In the genomic region with DNA sequence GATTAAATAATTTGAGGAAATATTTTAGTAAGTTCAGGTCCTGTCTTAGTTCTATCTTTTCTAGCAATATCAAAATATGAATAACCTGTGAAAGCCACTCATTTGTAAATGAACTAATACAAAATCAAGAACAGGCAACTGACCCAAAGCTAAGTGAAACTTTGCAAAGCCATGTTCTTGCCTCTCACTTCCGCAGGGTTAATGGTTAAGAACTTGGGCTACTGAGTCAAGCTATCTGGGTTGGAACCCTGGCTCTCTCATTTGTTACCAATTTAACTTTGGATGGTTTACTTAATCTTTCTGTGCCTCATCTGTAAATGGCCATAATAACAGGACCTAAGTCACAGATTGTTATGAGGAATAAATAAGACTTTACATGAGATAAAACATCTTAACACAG, we compare ENCODE assay signal across 29 cellular contexts. TPM values are rescaled to one million over a fixed set of nuclear protein-coding genes. Genes with fewer than 3 reads are reported as not detected.
DNase-seq lines count a peak whose midpoint lies in the region; ATAC-seq, FAIRE-seq and TF ChIP-seq lines count a peak whose summit lies in the region.
"Had no signal": no experiment of that assay in that cellular context is flagged by ENCODE, and none has a peak within 500 bp of the region (broad histone marks: within the 10 kb centered on the region; RNA-seq: fewer than 3 reads in every experiment).

No MANE protein-coding gene starts in this region.

- TF ChIP-seq EP300 in A549 (IDR thresholded peaks at IDR 0.05), result no peak

- H3K4me1 ChIP-seq in A549, result peaks cover 40% of the 10 kb centered on the region
- peaks cover 10% of the 10 kb centered on the region for H3K4me1 ChIP-seq in astrocyte (ENCODE audit: insufficient read depth, low read length)
- H3K4me1 ChIP-seq: ascending aorta had no signal

- peaks cover 8% of the 10 kb centered on the region for H4K20me1 ChIP-seq in astrocyte (ENCODE audit: insufficient read depth, low read length)

- intact Hi-C loops in Calu3 (cut with micrococcal nuclease; ENCODE audit: unreplicated experiment), result loop anchor here (5.0 to 10.0 kb wide), 2 partner anchors 115 to 123 kb away; no protein-coding TSS in a partner anchor

- no peaks in the 10 kb centered on the region for H3K9me3 Mint-ChIP-seq in Calu3 (ENCODE audit: low read depth, unreplicated experiment)
- no peaks in the 10 kb centered on the region for H3K9me3 Mint-ChIP-seq in astrocyte (ENCODE audit: unreplicated experiment)
- H3K9me3 Mint-ChIP-seq: activated naive CD4-positive, alpha-beta T cell treated with anti-CD3 and anti-CD28 coated beads, Interleukin-2, amount 50 U/mL, for 72 hours; CD4-positive, CD25-positive, alpha-beta regulatory T cell; HFFc6; natural killer cell treated with Interleukin-12 subunit alpha and Interleukin-12 subunit beta and Interleukin-15 and Interleukin-18, amount 100 ng/mL, for 72 hours; T-helper 1 cell treated with Interleukin-12 subunit alpha and Interleukin-12 subunit beta and Interleukin-4 antibody, amounts not matched to agents 30 μg/mL and 1 μg/mL, for 36 hours had no signal

- H3K36me3 Mint-ChIP-seq in Calu3 (ENCODE audit: insufficient read depth, unreplicated experiment) (peaks cover 22% of the 10 kb centered on the region), astrocyte (ENCODE audit: low read depth, unreplicated experiment) (no peaks in the 10 kb centered on the region)
- H3K36me3 Mint-ChIP-seq: CD4-positive, CD25-positive, alpha-beta regulatory T cell had no signal

- H3K9ac ChIP-seq in astrocyte (ENCODE audit: low read length), result no peak overlapping the region

- CTCF ChIA-PET in A549 (lab: Yijun Ruan, JAX) (interaction anchor here (0.7 to 1.4 kb wide), 2 partner anchors 59 to 122 kb away, joined by 3 read pairs; no protein-coding TSS in a partner anchor), Calu3 (lab: Charles Lee) (no interaction called here)

- H3K27ac Mint-ChIP-seq in Calu3 (ENCODE audit: unreplicated experiment), result no peak overlapping the region
- H3K27ac Mint-ChIP-seq in astrocyte (ENCODE audit: unreplicated experiment), result no peak overlapping the region
- H3K27ac Mint-ChIP-seq: activated naive CD4-positive, alpha-beta T cell treated with anti-CD3 and anti-CD28 coated beads, Interleukin-2, amount 50 U/mL, for 72 hours; HFFc6; T-helper 1 cell treated with Interleukin-12 subunit alpha and Interleukin-12 subunit beta and Interleukin-4 antibody, amounts not matched to agents 30 μg/mL and 1 μg/mL, for 36 hours had no signal

- peaks cover 21% of the 10 kb centered on the region for H3K79me2 ChIP-seq in astrocyte (ENCODE audit: insufficient read depth, low read length)

- BruUV-seq in Calu3 (replicated peaks; lab: Mats Ljungman, UMichigan), result no TSS peak

- no peak overlapping the region for H3K27ac ChIP-seq in A549
- H3K27ac ChIP-seq in astrocyte (ENCODE audit: low read depth, low read length), result no peak overlapping the region
- H3K27ac ChIP-seq: ascending aorta, thoracic aorta, vagina had no signal

- no peak for ATAC-seq in A549
- ATAC-seq in GM19467 (IDR thresholded peaks at IDR 0.05; ENCODE audit: unreplicated experiment), result no peak
- ATAC-seq: activated naive CD4-positive, alpha-beta T cell treated with anti-CD3 and anti-CD28 coated beads, Interleukin-2, amount 50 U/mL, for 72 hours; esophagus mucosa; natural killer cell treated with Interleukin-12 subunit alpha and Interleukin-12 subunit beta and Interleukin-15 and Interleukin-18, amount 100 ng/mL, for 72 hours; Panc1 had no signal

- FAIRE-seq in A549 (lab: Jason Lieb, UNC) (no peak), astrocyte (lab: Jason Lieb, UNC) (no peak)
- FAIRE-seq: GM12892 had no signal

- DNase-seq in A549 (ENCODE audit: low read depth in 1 of 2, low spot score in 1 of 2) (no peak), Calu3 (no peak), astrocyte (ENCODE audit: low read depth) (no peak), kidney tubule cell (ENCODE audit: low spot score) (peak; percentile 34), occipital lobe (lab: John Stamatoyannopoulos, UW) (no peak), HT-29 (ENCODE audit: low spot score) (no peak)
- DNase-seq: activated CD4-positive, alpha-beta T cell treated with anti-CD3 and anti-CD28 coated beads for 4 hours; CD4-positive, CD25-positive, alpha-beta regulatory T cell; DMS53; effector CD4-positive, alpha-beta T cell; foreskin melanocyte; HFFc6; Kasumi-1; NCI-H187 treated with DMSO at 0.1 percent for 48 hours; NCI-H226; NCI-H748 treated with DMSO at 0.1 percent for 48 hours; stimulated activated CD4-positive, alpha-beta T cell treated with anti-CD3 and anti-CD28 coated beads, Interleukin-4, amount 100 ng/mL, for 1 hour; stimulated activated naive CD4-positive, alpha-beta T cell had no signal

- H3K27me3 Mint-ChIP-seq in Calu3 (ENCODE audit: unreplicated experiment) (no peaks in the 10 kb centered on the region), astrocyte (ENCODE audit: low read depth, unreplicated experiment) (no peaks in the 10 kb centered on the region)
- H3K27me3 Mint-ChIP-seq: progenitor cell of endocrine pancreas had no signal

- no peak for TF ChIP-seq POLR2A in A549 (IDR thresholded peaks at IDR 0.05; ENCODE audit: low read length)

- H2AFZ ChIP-seq in astrocyte (ENCODE audit: low read depth, low read length), result no peak overlapping the region

- H3K9me3 ChIP-seq in A549 (no peaks in the 10 kb centered on the region), astrocyte (ENCODE audit: insufficient read depth, low read depth, low read length) (no peaks in the 10 kb centered on the region)
- H3K9me3 ChIP-seq: ascending aorta, thoracic aorta, vagina had no signal

- WGBS in A549 (ENCODE audit: missing lambda C conversion rate), result 94% methylated on average over 1 of the region's 1 CpG

- H3K27me3 ChIP-seq in astrocyte (ENCODE audit: insufficient read depth, low read length), result no peaks in the 10 kb centered on the region
- H3K27me3 ChIP-seq: ascending aorta, vagina had no signal

- TF ChIP-seq CTCF in A549 (IDR thresholded peaks at IDR 0.05) (no peak), Calu3 (IDR thresholded peaks at IDR 0.05; ENCODE audit: unreplicated experiment) (no peak), astrocyte (IDR thresholded peaks at IDR 0.05; ENCODE audit: insufficient read depth, low read depth, low read length) (no peak)

- H3K36me3 ChIP-seq in astrocyte (ENCODE audit: insufficient read depth, low read length), result no peaks in the 10 kb centered on the region
- H3K36me3 ChIP-seq: ascending aorta, thoracic aorta, vagina had no signal

- H3K4me3 Mint-ChIP-seq in Calu3 (ENCODE audit: low read depth, unreplicated experiment) (peak overlapping the region; percentile 94), astrocyte (ENCODE audit: unreplicated experiment) (peak overlapping the region; percentile 84)
- H3K4me3 Mint-ChIP-seq: HFFc6 had no signal

- no peak for TF ChIP-seq RAD21 in A549 (conservative IDR thresholded peaks at IDR 0.05 in 1 of 2, IDR thresholded peaks at IDR 0.05 in 1 of 2)

- no peak overlapping the region; the same call in 2 of the 3 replicates for H3K4me3 ChIP-seq in A549
- H3K4me3 ChIP-seq in astrocyte (ENCODE audit: insufficient read depth, low read depth, low read length), result no peak overlapping the region
- H3K4me3 ChIP-seq: ascending aorta, thoracic aorta, vagina had no signal

- POLR2A ChIA-PET in A549 (lab: Yijun Ruan, JAX), result no interaction called here

- H3K4me1 Mint-ChIP-seq in Calu3 (ENCODE audit: low read depth, unreplicated experiment) (peaks cover 16% of the 10 kb centered on the region), astrocyte (ENCODE audit: low read depth, unreplicated experiment) (peaks cover 18% of the 10 kb centered on the region)

- H3K4me2 ChIP-seq in A549 (peak overlapping the region; percentile 89), astrocyte (ENCODE audit: low read length) (no peak overlapping the region)

TF ChIP-seq in A549, 52 proteins besides CTCF, POLR2A, EP300 and RAD21:
- TF ChIP-seq, protein P1, sequence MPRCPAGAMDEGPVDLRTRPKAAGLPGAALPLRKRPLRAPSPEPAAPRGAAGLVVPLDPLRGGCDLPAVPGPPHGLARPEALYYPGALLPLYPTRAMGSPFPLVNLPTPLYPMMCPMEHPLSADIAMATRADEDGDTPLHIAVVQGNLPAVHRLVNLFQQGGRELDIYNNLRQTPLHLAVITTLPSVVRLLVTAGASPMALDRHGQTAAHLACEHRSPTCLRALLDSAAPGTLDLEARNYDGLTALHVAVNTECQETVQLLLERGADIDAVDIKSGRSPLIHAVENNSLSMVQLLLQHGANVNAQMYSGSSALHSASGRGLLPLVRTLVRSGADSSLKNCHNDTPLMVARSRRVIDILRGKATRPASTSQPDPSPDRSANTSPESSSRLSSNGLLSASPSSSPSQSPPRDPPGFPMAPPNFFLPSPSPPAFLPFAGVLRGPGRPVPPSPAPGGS (IDR thresholded peaks at IDR 0.05), result no peak
- no peak for TF ChIP-seq HOXB13 (CRISPR knock-in tag; IDR thresholded peaks at IDR 0.05; ENCODE audit: low read depth)
- TF ChIP-seq, protein P2, sequence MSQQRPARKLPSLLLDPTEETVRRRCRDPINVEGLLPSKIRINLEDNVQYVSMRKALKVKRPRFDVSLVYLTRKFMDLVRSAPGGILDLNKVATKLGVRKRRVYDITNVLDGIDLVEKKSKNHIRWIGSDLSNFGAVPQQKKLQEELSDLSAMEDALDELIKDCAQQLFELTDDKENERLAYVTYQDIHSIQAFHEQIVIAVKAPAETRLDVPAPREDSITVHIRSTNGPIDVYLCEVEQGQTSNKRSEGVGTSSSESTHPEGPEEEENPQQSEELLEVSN (IDR thresholded peaks at IDR 0.05; ENCODE audit: borderline replicate concordance, low read depth), result no peak
- no peak for TF ChIP-seq CBX2 (IDR thresholded peaks at IDR 0.05; ENCODE audit: borderline replicate concordance, low read depth)
- TF ChIP-seq RCOR1 (IDR thresholded peaks at IDR 0.05; ENCODE audit: low read depth, low read length), result no peak
- TF ChIP-seq ESRRA (IDR thresholded peaks at IDR 0.05; ENCODE audit: borderline replicate concordance, low read length), result no peak
- TF ChIP-seq EHMT2 (IDR thresholded peaks at IDR 0.05; ENCODE audit: low read depth), result no peak
- TF ChIP-seq, protein P3, sequence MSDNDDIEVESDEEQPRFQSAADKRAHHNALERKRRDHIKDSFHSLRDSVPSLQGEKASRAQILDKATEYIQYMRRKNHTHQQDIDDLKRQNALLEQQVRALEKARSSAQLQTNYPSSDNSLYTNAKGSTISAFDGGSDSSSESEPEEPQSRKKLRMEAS (IDR thresholded peaks at IDR 0.05), result no peak
- no peak for TF ChIP-seq MAZ (IDR thresholded peaks at IDR 0.05; ENCODE audit: borderline replicate concordance, low read depth, low read length)
- TF ChIP-seq SREBF2 (IDR thresholded peaks at IDR 0.05), result no peak
- TF ChIP-seq HDAC2 (IDR thresholded peaks at IDR 0.05), result no peak

RNA-seq across cellular contexts. Expression of gene KIF21A, which starts 2.8 kb away (rescaled TPM):
- polyA plus RNA-seq in A549 (2011; rRNA removed) (71.6 and 79.0 TPM in 2 replicates), A549 (2017; fragmentation: RNase III; extraction: RNeasy Plus Mini Kit Qiagen cat#74134 plus additional on column Dnase treatment) (21.9 to 26.0 TPM (median 22.5 TPM) in 3 replicates)
- polyA plus RNA-seq in A549 (2012; cell fraction: cytosol; rRNA removed), result 12.4 and 13.6 TPM in 2 replicates
- 9.8 and 14.6 TPM in 2 replicates for polyA plus RNA-seq in A549 (2012; cell fraction: nucleus; rRNA removed)
- polyA minus RNA-seq in A549 (2011; rRNA and poly(A)+ RNA removed), result 51.3 and 57.6 TPM in 2 replicates
- total RNA-seq in Calu3 (2022) (26.0 and 28.7 TPM in 2 replicates), astrocyte (26.3 and 26.4 TPM in 2 replicates), occipital lobe (202 TPM)
- total RNA-seq in HT-29 (2014; rRNA removed; shearing (Covaris generic)), result 13.4 and 18.2 TPM in 2 replicates
